ENCODE assay signal across 15 cellular contexts in genomic region chr7:27491534-27491933, GRCh38.
DNase-seq lines count a peak whose midpoint lies in the region; TF ChIP-seq lines count a peak whose summit lies in the region.
"Had no signal": no experiment of that assay in that cellular context is flagged by ENCODE, and none has a peak within 500 bp of the region (broad histone marks: within the 10 kb centered on the region; RNA-seq: fewer than 3 reads in every experiment).

No MANE protein-coding gene starts in this region.

- H3K18ac ChIP-seq in neuronal stem cell (ENCODE audit: low read length), result peak overlapping the region; percentile 57

- no peak overlapping the region for H4K91ac ChIP-seq in neuronal stem cell (ENCODE audit: low read depth, low read length, poor library complexity)

- H2AK5ac ChIP-seq in neuronal stem cell (ENCODE audit: low read depth, low read length), result peak overlapping the region; percentile 19

- WGBS in neuronal stem cell (ENCODE audit: extremely low coverage in 2 of 2, insufficient read length in 2 of 2, insufficient replicate concordance in 1 of 2), 2 donors, result no CpG with 5 or more reads among the region's 21 CpGs

- no peak overlapping the region for H3K4me2 ChIP-seq in neuronal stem cell (ENCODE audit: insufficient read depth, low read length, poor library complexity, severe bottlenecking)
- H3K4me2 ChIP-seq: BLaER1 had no signal

- no peak overlapping the region for H2BK5ac ChIP-seq in neuronal stem cell (ENCODE audit: low read length)

- H3K4ac ChIP-seq in neuronal stem cell (ENCODE audit: low read length), result no peak overlapping the region

- H3K27ac ChIP-seq in neuronal stem cell (replicated peaks; ENCODE audit: low read length), result no peak overlapping the region
- no peak overlapping the region for H3K27ac ChIP-seq in right atrium auricular region
- H3K27ac ChIP-seq: BLaER1 had no signal

- DNase-seq in NCI-H2227 (lab: John Stamatoyannopoulos, UW; ENCODE audit: unreplicated experiment) (peak; percentile 2), NCI-H2227 treated with DMSO at 0.1 percent for 48 hours (lab: John Stamatoyannopoulos, UW) (no peak), NCI-H446 treated with DMSO at 0.1 percent for 48 hours (lab: John Stamatoyannopoulos, UW) (peak; percentile 61), neuronal stem cell (ENCODE audit: low spot score) (no peak), right atrium auricular region (ENCODE audit: low spot score) (no peak), NCI-H69 (lab: John Stamatoyannopoulos, UW) (no peak), NCI-H526 treated with DMSO at 0.1 percent for 48 hours (lab: John Stamatoyannopoulos, UW) (no peak)
- DNase-seq: 8988T; AML-193; Calu3; CD4-positive, CD25-positive, alpha-beta regulatory T cell; DMS153; DND-41; GDM1 had no signal

- no peak overlapping the region for H3K4me3 ChIP-seq in neuronal stem cell (ENCODE audit: low read length in 2 of 2)
- H3K4me3 ChIP-seq in right atrium auricular region, result no peak overlapping the region
- H3K4me3 ChIP-seq: BLaER1 had no signal

- no peak for TF ChIP-seq CTCF in right atrium auricular region (IDR thresholded peaks at IDR 0.05)

- H3K23ac ChIP-seq in neuronal stem cell (ENCODE audit: low read depth, low read length, poor library complexity), result no peak overlapping the region

- H4K8ac ChIP-seq in neuronal stem cell (ENCODE audit: low read depth, low read length), result no peak overlapping the region

- no peaks in the 10 kb centered on the region for H3K9me3 ChIP-seq in neuronal stem cell (replicated peaks in 1 of 2; ENCODE audit: control insufficient read depth in 2 of 2, insufficient read depth in 1 of 2, low read depth in 1 of 2, low read length in 2 of 2)
- no peaks in the 10 kb centered on the region for H3K9me3 ChIP-seq in right atrium auricular region

- H3K27me3 ChIP-seq in neuronal stem cell (ENCODE audit: control insufficient read depth in 3 of 3, insufficient read depth in 3 of 3, low read depth in 1 of 3, low read length in 3 of 3), result peaks cover 0 to 7% (median 0%) of the 10 kb centered on the region in 3 experiments
- H3K27me3 ChIP-seq in right atrium auricular region, result no peaks in the 10 kb centered on the region
- H3K27me3 ChIP-seq: BLaER1 had no signal

- H3K4me1 ChIP-seq in neuronal stem cell (ENCODE audit: control insufficient read depth in 2 of 2, insufficient read depth in 1 of 2, low read depth in 1 of 2, low read length in 2 of 2) (no peaks in the 10 kb centered on the region), right atrium auricular region (no peaks in the 10 kb centered on the region)
- H3K4me1 ChIP-seq: BLaER1 had no signal

- no peak overlapping the region for H2BK120ac ChIP-seq in neuronal stem cell (ENCODE audit: low read depth, low read length)

- H3K9ac ChIP-seq in neuronal stem cell (ENCODE audit: low read depth, low read length, poor library complexity), result no peak overlapping the region
- H3K9ac ChIP-seq: BLaER1 had no signal

- no peak overlapping the region for H2BK15ac ChIP-seq in neuronal stem cell (ENCODE audit: low read length)

- no peak overlapping the region for H2AFZ ChIP-seq in neuronal stem cell (ENCODE audit: low read length)

- H3K79me1 ChIP-seq in neuronal stem cell (ENCODE audit: low read depth, low read length), result no peaks in the 10 kb centered on the region

- H3K36me3 ChIP-seq in neuronal stem cell (replicated peaks in 1 of 2; ENCODE audit: control insufficient read depth in 2 of 2, insufficient read depth in 2 of 2, low read length in 2 of 2), result no peaks in the 10 kb centered on the region
- H3K36me3 ChIP-seq in right atrium auricular region, result no peaks in the 10 kb centered on the region
- H3K36me3 ChIP-seq: BLaER1 had no signal

- H2BK12ac ChIP-seq in neuronal stem cell (ENCODE audit: low read length), result no peak overlapping the region

- no peak overlapping the region for H3K14ac ChIP-seq in neuronal stem cell (ENCODE audit: low read length)

Comparison
In these comparisons a context has a peak if more than half of its experiments do, and no peak if none do; other contexts are left out.
1. DNase-seq: peak in NCI-H2227 (single experiment) and NCI-H446 treated with DMSO at 0.1 percent for 48 hours (single experiment); none in NCI-H2227 treated with DMSO at 0.1 percent for 48 hours (single experiment), neuronal stem cell (single experiment), right atrium auricular region (single experiment), NCI-H69 (single experiment) and NCI-H526 treated with DMSO at 0.1 percent for 48 hours (single experiment).